1 cellular context compared by ENCODE assay signal in the genomic region with DNA sequence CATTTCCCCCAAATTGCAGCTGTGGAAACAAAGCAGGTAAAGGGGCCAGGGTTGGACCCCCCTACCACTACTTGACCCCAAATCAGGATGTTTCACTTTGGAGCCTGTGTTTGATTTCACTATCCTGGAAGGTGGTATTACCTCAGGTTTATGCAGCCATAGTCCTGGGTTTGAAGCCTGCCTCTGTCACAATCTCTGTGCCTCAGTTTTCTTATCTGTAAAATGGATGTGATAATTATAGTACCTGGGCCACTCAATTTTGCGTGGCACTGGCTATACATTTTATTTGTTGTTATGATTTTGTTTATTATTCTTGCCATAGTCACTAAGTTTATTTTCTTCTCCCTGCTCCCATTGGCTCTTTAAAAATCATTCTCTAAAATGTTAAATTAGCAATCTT.
TF ChIP-seq lines count a peak whose summit lies in the region.

No MANE protein-coding gene starts in this region.

TF ChIP-seq in K562, 482 proteins besides CTCF, POLR2A, EP300 and RAD21 (continued from another document):
- peak; percentile 65 to 75; a peak in 3 of 4 replicates for TF ChIP-seq KDM1A (IDR thresholded peaks at IDR 0.05)
- peak; percentile 83 for TF ChIP-seq BCOR (IDR thresholded peaks at IDR 0.05)
- TF ChIP-seq ADNP (tag; IDR thresholded peaks at IDR 0.05): peak; percentile 83
- TF ChIP-seq RBM25 (IDR thresholded peaks at IDR 0.05; ENCODE audit: low read depth, low read length, severe bottlenecking): peak; percentile 92
- TF ChIP-seq, protein P1, sequence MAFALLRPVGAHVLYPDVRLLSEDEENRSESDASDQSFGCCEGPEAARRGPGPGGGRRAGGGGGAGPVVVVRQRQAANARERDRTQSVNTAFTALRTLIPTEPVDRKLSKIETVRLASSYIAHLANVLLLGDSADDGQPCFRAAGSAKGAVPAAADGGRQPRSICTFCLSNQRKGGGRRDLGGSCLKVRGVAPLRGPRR (CRISPR knock-in tag; IDR thresholded peaks at IDR 0.05): no peak
